ENCODE assay signal across 19 cellular contexts in the genomic region with DNA sequence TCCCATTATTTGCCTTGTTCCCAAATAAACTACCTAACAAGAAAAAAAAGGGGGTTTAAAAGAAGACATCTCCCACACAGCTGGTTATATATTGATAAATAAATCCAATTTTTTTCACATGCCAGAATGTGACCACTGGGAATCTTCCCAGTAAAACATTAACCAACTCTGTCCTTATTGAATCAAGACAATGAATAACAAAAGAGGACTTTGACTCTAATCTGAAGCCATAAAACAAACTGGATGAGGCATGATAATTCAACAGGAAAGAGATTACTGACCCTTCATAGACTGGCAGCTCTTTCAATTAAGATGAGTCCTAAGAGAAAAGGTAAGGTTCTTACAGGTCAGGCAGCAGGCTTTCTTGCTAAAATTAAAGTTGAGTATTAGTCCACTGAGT.
"Had no signal": no experiment of that assay in that cellular context is flagged by ENCODE, and none has a peak within 500 bp of the region (broad histone marks: within the 10 kb centered on the region; RNA-seq: fewer than 3 reads in every experiment).

No MANE protein-coding gene starts in this region.

- H3K4me1 ChIP-seq: gastrocnemius medialis, lower lobe of right lung, parathyroid adenoma had no signal

- H3K27ac ChIP-seq: epithelial cell of prostate, gastrocnemius medialis, lower lobe of right lung, neutrophil, parathyroid adenoma, skin epidermis had no signal

- H3K9ac ChIP-seq: parathyroid adenoma had no signal

- H3K79me2 ChIP-seq: parathyroid adenoma had no signal

- H3K4me3 ChIP-seq: gastrocnemius medialis, lower lobe of right lung, skin epidermis had no signal

- H2AFZ ChIP-seq: parathyroid adenoma had no signal

- DNase-seq: activated CD4-positive, alpha-beta memory T cell treated with anti-CD3 and anti-CD28 coated beads for 36 hours; activated CD8-positive, alpha-beta memory T cell treated with anti-CD3 and anti-CD28 coated beads, Interleukin-2, amount 10 ng/mL, durations not matched to agents 7 days and 5 days; activated naive CD4-positive, alpha-beta T cell treated with anti-CD3 and anti-CD28 coated beads, Interleukin-2, amount 10 ng/mL, durations not matched to agents 7 days and 5 days; activated T-cell treated with anti-CD3 and anti-CD28 coated beads, Interleukin-2, amount 50 U/mL, for 24 hours; dermis blood vessel endothelial cell; effector memory CD8-positive, alpha-beta T cell; gastrocnemius medialis; lower lobe of right lung; midbrain; naive B cell; stimulated activated CD4-positive, alpha-beta T cell treated with anti-CD3 and anti-CD28 coated beads, Interleukin-4, amount 100 ng/mL, for 4 hours; stimulated activated CD8-positive, alpha-beta memory T cell treated with anti-CD3 and anti-CD28 coated beads, Interleukin-4, amount 100 ng/mL, for 48 hours; stimulated activated naive CD8-positive, alpha-beta T cell treated with anti-CD3 and anti-CD28 coated beads, Interleukin-15, Interleukin-2, amounts not matched to agents 100 U/mL and 50 U/mL, for 24 hours; T-helper 1 cell; trophoblast cell had no signal

- H3K36me3 ChIP-seq: gastrocnemius medialis, lower lobe of right lung, neutrophil had no signal

- H3K27me3 ChIP-seq: gastrocnemius medialis, neutrophil had no signal

- H3K9me3 ChIP-seq: gastrocnemius medialis, lower lobe of right lung, neutrophil had no signal
